Comparison of ENCODE assay signal across 11 cellular contexts in the genomic region with DNA sequence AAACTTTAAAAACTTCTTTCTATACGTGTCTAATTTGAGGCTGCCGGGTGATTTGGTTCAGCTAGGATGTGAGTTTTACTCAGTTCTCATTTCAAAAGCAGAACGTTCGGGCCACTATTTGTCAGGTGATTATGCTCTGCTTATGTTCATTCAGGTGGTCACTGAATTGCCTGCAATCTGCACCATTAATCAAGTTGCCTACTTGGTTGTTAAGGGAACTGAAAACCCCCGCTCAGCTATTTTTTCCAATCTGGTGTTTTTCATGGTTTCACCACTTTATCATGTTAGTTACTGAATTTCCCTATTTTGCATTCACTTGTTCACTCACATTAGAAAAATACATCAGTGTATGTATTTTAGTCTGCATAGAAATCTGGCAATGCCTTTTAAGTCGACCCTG.
A peak's percentile ranks its signal among the peaks of the same experiment; 100 is the strongest.
DNase-seq lines count a peak whose midpoint lies in the region; ATAC-seq and TF ChIP-seq lines count a peak whose summit lies in the region.
"Had no signal": no experiment of that assay in that cellular context is flagged by ENCODE, and none has a peak within 500 bp of the region (broad histone marks: within the 10 kb centered on the region; RNA-seq: fewer than 3 reads in every experiment).

No MANE protein-coding gene starts in this region.

- H3K27me3 ChIP-seq in OCI-LY3 (ENCODE audit: low read depth, low read length) (no peaks in the 10 kb centered on the region), Caco-2 (replicated peaks; ENCODE audit: control insufficient read depth, insufficient read depth, low read length) (no peaks in the 10 kb centered on the region)

- peak overlapping the region; percentile 57; the same call in 1 of the 2 replicates for H3K9ac ChIP-seq in OCI-LY3 (ENCODE audit: low read length)

- ATAC-seq in GM18499 (IDR thresholded peaks at IDR 0.05; ENCODE audit: insufficient read depth, unreplicated experiment) (peak; percentile 98), GM21360 (IDR thresholded peaks at IDR 0.05; ENCODE audit: unreplicated experiment) (peak; percentile 98), HG03045 (IDR thresholded peaks at IDR 0.05; ENCODE audit: unreplicated experiment) (peak; percentile 98)
- ATAC-seq: K562 had no signal

- H3K27ac ChIP-seq in OCI-LY3 (ENCODE audit: low read length) = peak overlapping the region; percentile 92

- H3K9me3 Mint-ChIP-seq in Caco-2 (ENCODE audit: unreplicated experiment) = no peaks in the 10 kb centered on the region
- H3K9me3 Mint-ChIP-seq: nephron had no signal

- H3K4me3 Mint-ChIP-seq in Caco-2 (ENCODE audit: unreplicated experiment) = no peak overlapping the region
- H3K4me3 Mint-ChIP-seq: nephron had no signal

- peak overlapping the region; percentile 57 for H3K4me2 ChIP-seq in OCI-LY3 (ENCODE audit: low read length)

- peaks cover 53% of the 10 kb centered on the region for H3K4me1 ChIP-seq in OCI-LY3 (ENCODE audit: low read length)
- no peaks in the 10 kb centered on the region for H3K4me1 ChIP-seq in Caco-2

- H3K9me3 ChIP-seq in OCI-LY3 (ENCODE audit: insufficient read depth, low read length) (peaks cover 3% of the 10 kb centered on the region; the same call in 1 of the 2 replicates), Caco-2 (no peaks in the 10 kb centered on the region)

- no peaks in the 10 kb centered on the region for H3K4me1 Mint-ChIP-seq in Caco-2 (ENCODE audit: low read depth, unreplicated experiment)

- POLR2A ChIA-PET in Caco-2 (lab: Charles Lee) = no interaction called here

- H3K79me2 ChIP-seq in OCI-LY3 (ENCODE audit: low read length) = no peaks in the 10 kb centered on the region

- H3K27me3 Mint-ChIP-seq in Caco-2 (ENCODE audit: insufficient read depth, unreplicated experiment) = no peaks in the 10 kb centered on the region

- intact Hi-C loops in Caco-2 (cut with micrococcal nuclease; ENCODE audit: unreplicated experiment) = no loop called here

- H3K36me3 Mint-ChIP-seq in Caco-2 (ENCODE audit: insufficient read depth, unreplicated experiment) = no peaks in the 10 kb centered on the region

- H3K4me3 ChIP-seq in OCI-LY3 (ENCODE audit: low read length) (no peak overlapping the region), Caco-2 (ENCODE audit: low read depth, low read length) (no peak overlapping the region)
- H3K4me3 ChIP-seq: K562 had no signal

- no peak overlapping the region for H3K27ac Mint-ChIP-seq in Caco-2 (ENCODE audit: unreplicated experiment)

- no peak for DNase-seq in activated CD4-positive, alpha-beta T cell treated with anti-CD3 and anti-CD28 coated beads, Interleukin-2, amount 50 U/mL, for 1 hour
- DNase-seq in Caco-2 = no peak
- no peak for DNase-seq in activated gamma-delta T cell treated with Interleukin-2 at 50 U/mL for 16 hours
- no peak for DNase-seq in effector CD8-positive, alpha-beta T cell (lab: John Stamatoyannopoulos, UW)
- DNase-seq: activated effector memory CD4-positive, alpha-beta T cell treated with anti-CD3 and anti-CD28 coated beads, Interleukin-2, amount 50 U/mL, for 16 hours had no signal

- no peaks in the 10 kb centered on the region for H4K20me1 ChIP-seq in OCI-LY3 (ENCODE audit: insufficient read depth, low read length)

- TF ChIP-seq CTCF in OCI-LY3 (IDR thresholded peaks at IDR 0.05; ENCODE audit: low read depth, low read length) (no peak), Caco-2 (IDR thresholded peaks at IDR 0.05; ENCODE audit: insufficient read depth in 1 of 2, low read depth in 1 of 2, low read length in 1 of 2, severe bottlenecking in 1 of 2, unreplicated experiment in 1 of 2) (no peak)

- BruUV-seq in Caco-2 (replicated peaks; lab: Mats Ljungman, UMichigan) = no TSS peak

- CTCF ChIA-PET in Caco-2 (lab: Charles Lee) = no interaction called here

- no peak overlapping the region for H2AFZ ChIP-seq in OCI-LY3 (ENCODE audit: low read depth, low read length)

- H3K36me3 ChIP-seq in OCI-LY3 (replicated peaks; ENCODE audit: low read depth, low read length) = peaks cover 37% of the 10 kb centered on the region
- no peaks in the 10 kb centered on the region for H3K36me3 ChIP-seq in Caco-2 (ENCODE audit: control insufficient read depth, insufficient read depth, low read length)
